33 cellular contexts compared by ENCODE assay signal in the genomic region with DNA sequence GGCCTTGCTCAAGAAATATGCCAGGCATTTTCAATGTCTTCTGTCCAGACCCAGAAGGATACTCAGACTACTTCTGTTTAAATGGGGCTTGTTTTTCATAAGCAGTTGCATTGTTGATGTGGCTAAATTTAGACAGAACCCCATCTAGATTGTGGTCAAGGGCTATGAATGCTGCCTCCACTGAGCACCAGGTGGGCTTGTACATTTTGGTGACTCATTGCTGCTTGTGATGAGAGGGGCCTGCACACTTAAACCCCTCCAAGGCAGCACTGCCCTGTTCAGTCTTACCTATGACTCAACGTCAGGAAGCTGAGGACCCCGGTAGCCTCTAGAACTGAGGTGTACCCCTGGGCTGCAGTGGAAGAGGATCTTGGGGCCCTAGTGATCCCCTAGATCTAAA.
DNase-seq lines count a peak whose midpoint lies in the region; ATAC-seq, FAIRE-seq and TF ChIP-seq lines count a peak whose summit lies in the region.
"Had no signal": no experiment of that assay in that cellular context is flagged by ENCODE, and none has a peak within 500 bp of the region (broad histone marks: within the 10 kb centered on the region; RNA-seq: fewer than 3 reads in every experiment).

No MANE protein-coding gene starts in this region.

- H2BK120ac ChIP-seq in mesenchymal stem cell (ENCODE audit: low read depth, low read length) = no peak overlapping the region

- H3K9me3 ChIP-seq in OCI-LY1 (ENCODE audit: low read length) (peaks cover 9% of the 10 kb centered on the region), mesenchymal stem cell (ENCODE audit: control insufficient read depth, low read length) (peaks cover 14% of the 10 kb centered on the region), endodermal cell (ENCODE audit: control insufficient read depth, low read length) (no peaks in the 10 kb centered on the region)
- H3K9me3 ChIP-seq: A549, thoracic aorta, vagina had no signal

- H3K79me1 ChIP-seq in mesenchymal stem cell (replicated peaks; ENCODE audit: low read length, poor library complexity, severe bottlenecking) = peaks cover 33% of the 10 kb centered on the region

- H2BK15ac ChIP-seq in mesenchymal stem cell (ENCODE audit: low read depth, poor library complexity, severe bottlenecking) = no peak overlapping the region

- peak overlapping the region; percentile 67 for H3K27ac Mint-ChIP-seq in activated naive CD8-positive, alpha-beta T cell
- no peak overlapping the region for H3K27ac Mint-ChIP-seq in activated naive CD8-positive, alpha-beta T cell treated with anti-CD3 and anti-CD28 coated beads for 36 hours
- H3K27ac Mint-ChIP-seq in endodermal cell = no peak overlapping the region
- H3K27ac Mint-ChIP-seq: activated CD4-positive, alpha-beta memory T cell treated with anti-CD3 and anti-CD28 coated beads, Interleukin-2, amount 10 ng/mL, durations not matched to agents 7 days and 5 days; neural progenitor cell had no signal

- no peak overlapping the region for H2AFZ ChIP-seq in OCI-LY1 (ENCODE audit: low read length)
- H2AFZ ChIP-seq in mesenchymal stem cell (ENCODE audit: low read depth, low read length) = no peak overlapping the region
- H2AFZ ChIP-seq: neural progenitor cell had no signal

- no peak overlapping the region for H4K8ac ChIP-seq in mesenchymal stem cell (ENCODE audit: low read length)

- no peaks in the 10 kb centered on the region for H3K9me3 Mint-ChIP-seq in activated naive CD8-positive, alpha-beta T cell (ENCODE audit: low read depth)
- peaks cover 4% of the 10 kb centered on the region for H3K9me3 Mint-ChIP-seq in activated naive CD8-positive, alpha-beta T cell treated with anti-CD3 and anti-CD28 coated beads for 36 hours
- H3K9me3 Mint-ChIP-seq in endodermal cell = no peaks in the 10 kb centered on the region

- peaks cover 81% of the 10 kb centered on the region for H3K4me1 Mint-ChIP-seq in activated naive CD8-positive, alpha-beta T cell (ENCODE audit: low read depth)
- H3K4me1 Mint-ChIP-seq in activated naive CD8-positive, alpha-beta T cell treated with anti-CD3 and anti-CD28 coated beads for 36 hours = peaks cover 63% of the 10 kb centered on the region
- peaks cover 54% of the 10 kb centered on the region for H3K4me1 Mint-ChIP-seq in endodermal cell

- H3K4me3 ChIP-seq in OCI-LY1 (ENCODE audit: low read depth, low read length, poor library complexity, severe bottlenecking) (no peak overlapping the region), mesenchymal stem cell (ENCODE audit: insufficient read depth in 1 of 2, low read depth in 1 of 2, low read length in 2 of 2) (no peak overlapping the region), endodermal cell (ENCODE audit: low read length) (no peak overlapping the region)
- H3K4me3 ChIP-seq: A549, dorsolateral prefrontal cortex, neural progenitor cell, thoracic aorta, vagina had no signal

- H3K4ac ChIP-seq in mesenchymal stem cell (ENCODE audit: low read depth in 1 of 2, low read length in 2 of 2) = no peak overlapping the region

- H3K79me2 ChIP-seq in OCI-LY1 (ENCODE audit: insufficient read depth, low read length) = no peaks in the 10 kb centered on the region; the same call in 1 of the 2 replicates

- DNase-seq in activated naive CD8-positive, alpha-beta T cell treated with anti-CD3 and anti-CD28 coated beads for 36 hours = no peak
- peak; percentile 24 for DNase-seq in mesenchymal stem cell
- no peak for DNase-seq in urothelium cell line (ENCODE audit: low spot score)
- no peak for DNase-seq in medulla oblongata (ENCODE audit: extremely low spot score)
- no peak for DNase-seq in endodermal cell
- DNase-seq: activated CD4-positive, alpha-beta memory T cell treated with anti-CD3 and anti-CD28 coated beads, Interleukin-2, amount 10 ng/mL, durations not matched to agents 7 days and 5 days; activated CD4-positive, CD25-positive, alpha-beta regulatory T cell treated with anti-CD3 and anti-CD28 coated beads, Interleukin-2, amount 50 U/mL, for 72 hours; activated effector memory CD4-positive, alpha-beta T cell treated with anti-CD3 and anti-CD28 coated beads, Interleukin-2, amount 50 U/mL, for 16 hours; AML-193; cerebellar nuclear complex; DMS53; dorsolateral prefrontal cortex; HCEC 1CT; kidney glomerular epithelial cell; NCI-H1436; NCI-H2081 treated with DMSO at 0.1 percent for 48 hours; NCI-H226; NCI-H526 treated with DMSO at 0.1 percent for 48 hours; SHP77; small intestine; stimulated activated naive CD4-positive, alpha-beta T cell had no signal

- no peak overlapping the region for H3K18ac ChIP-seq in mesenchymal stem cell (ENCODE audit: low read depth in 1 of 2, low read length in 2 of 2)

- H2BK5ac ChIP-seq in mesenchymal stem cell (ENCODE audit: low read depth, low read length, poor library complexity, severe bottlenecking) = no peak overlapping the region

- no peak overlapping the region for H3K14ac ChIP-seq in mesenchymal stem cell (ENCODE audit: low read length in 2 of 2)

- no peaks in the 10 kb centered on the region for H3K27me3 Mint-ChIP-seq in activated naive CD8-positive, alpha-beta T cell
- H3K27me3 Mint-ChIP-seq in activated naive CD8-positive, alpha-beta T cell treated with anti-CD3 and anti-CD28 coated beads for 36 hours = no peaks in the 10 kb centered on the region
- H3K27me3 Mint-ChIP-seq in endodermal cell (ENCODE audit: insufficient read depth) = no peaks in the 10 kb centered on the region
- H3K27me3 Mint-ChIP-seq: activated CD4-positive, alpha-beta memory T cell treated with anti-CD3 and anti-CD28 coated beads, Interleukin-2, amount 10 ng/mL, durations not matched to agents 7 days and 5 days had no signal

- no peak overlapping the region for H3K4me3 Mint-ChIP-seq in activated naive CD8-positive, alpha-beta T cell
- H3K4me3 Mint-ChIP-seq in activated naive CD8-positive, alpha-beta T cell treated with anti-CD3 and anti-CD28 coated beads for 36 hours = no peak overlapping the region
- no peak overlapping the region for H3K4me3 Mint-ChIP-seq in endodermal cell
- H3K4me3 Mint-ChIP-seq: activated CD4-positive, alpha-beta memory T cell treated with anti-CD3 and anti-CD28 coated beads, Interleukin-2, amount 10 ng/mL, durations not matched to agents 7 days and 5 days; brain; neural progenitor cell had no signal

- H2BK12ac ChIP-seq in mesenchymal stem cell (ENCODE audit: low read length in 2 of 2) = no peak overlapping the region

- peak overlapping the region; percentile 6; the same call in 1 of the 2 replicates for H3K9ac ChIP-seq in OCI-LY1 (ENCODE audit: low read length)
- no peak overlapping the region for H3K9ac ChIP-seq in mesenchymal stem cell (ENCODE audit: low read length)
- H3K9ac ChIP-seq in endodermal cell (ENCODE audit: extremely low read depth, low read length, poor library complexity, severe bottlenecking) = no peak overlapping the region
- H3K9ac ChIP-seq: KMS-11, neural progenitor cell had no signal

- peak; percentile 62 for FAIRE-seq in urothelium cell line (lab: Jason Lieb, UNC)
- FAIRE-seq: A549, frontal cortex, G401.6, small intestine had no signal

- H3K4me1 ChIP-seq in OCI-LY1 (ENCODE audit: insufficient read depth, low read length, severe bottlenecking) (peaks cover 90% of the 10 kb centered on the region), mesenchymal stem cell (ENCODE audit: control insufficient read depth, insufficient read depth, low read depth, low read length) (peaks cover 11% of the 10 kb centered on the region), endodermal cell (ENCODE audit: control insufficient read depth, insufficient read depth, low read length) (peaks cover 12% of the 10 kb centered on the region)
- H3K4me1 ChIP-seq: neural progenitor cell, vagina had no signal

- peaks cover 3% of the 10 kb centered on the region; the same call in 1 of the 2 replicates for H3F3A ChIP-seq in OCI-LY1 (ENCODE audit: insufficient read depth, low read length)

- H4K91ac ChIP-seq in mesenchymal stem cell (ENCODE audit: low read length) = no peak overlapping the region

- H3K36me3 Mint-ChIP-seq in activated naive CD8-positive, alpha-beta T cell = peaks cover 19% of the 10 kb centered on the region
- H3K36me3 Mint-ChIP-seq in activated naive CD8-positive, alpha-beta T cell treated with anti-CD3 and anti-CD28 coated beads for 36 hours = peaks cover 49% of the 10 kb centered on the region
- no peaks in the 10 kb centered on the region for H3K36me3 Mint-ChIP-seq in endodermal cell (ENCODE audit: low read depth)
- H3K36me3 Mint-ChIP-seq: brain, neural progenitor cell had no signal

- no peak overlapping the region for H2AK5ac ChIP-seq in mesenchymal stem cell (ENCODE audit: low read length, severe bottlenecking)

- no peak overlapping the region for H3K23ac ChIP-seq in mesenchymal stem cell (ENCODE audit: low read length in 2 of 2)

- ATAC-seq in GM18520 (IDR thresholded peaks at IDR 0.05; ENCODE audit: unreplicated experiment) = no peak
- ATAC-seq: A549 had no signal

- no peak for TF ChIP-seq CTCF in OCI-LY1 (IDR thresholded peaks at IDR 0.05; ENCODE audit: low read length)
- no peak for TF ChIP-seq CTCF in endodermal cell (conservative IDR thresholded peaks at IDR 0.05)

- H3K4me2 ChIP-seq in OCI-LY1 (ENCODE audit: low read length) (peak overlapping the region; percentile 13; the same call in 1 of the 2 replicates), mesenchymal stem cell (ENCODE audit: low read length, poor library complexity, severe bottlenecking) (no peak overlapping the region)
- H3K4me2 ChIP-seq: A549, KMS-11, neural progenitor cell had no signal

- no peaks in the 10 kb centered on the region for H4K20me1 ChIP-seq in OCI-LY1 (ENCODE audit: insufficient read depth, low read length)

- H3K9me2 ChIP-seq in OCI-LY1 (ENCODE audit: low read depth, low read length) = no peaks in the 10 kb centered on the region

- 70% methylated on average over 2 of the region's 2 CpGs for WGBS in mesenchymal stem cell
- 91 to 92% methylated on average over 2 of the region's 2 CpGs for WGBS in endodermal cell (ENCODE audit: insufficient coverage in 1 of 2, insufficient read length in 1 of 2), 2 experiments

- H3K36me3 ChIP-seq in OCI-LY1 (ENCODE audit: insufficient read depth, low read length) (peaks cover 30% of the 10 kb centered on the region), mesenchymal stem cell (ENCODE audit: control insufficient read depth in 1 of 2, insufficient read depth in 2 of 2, low read depth in 1 of 2, low read length in 2 of 2) (peaks cover 0 to 3% of the 10 kb centered on the region in 2 experiments), endodermal cell (ENCODE audit: control insufficient read depth, insufficient read depth, low read length) (no peaks in the 10 kb centered on the region)
- H3K36me3 ChIP-seq: neural progenitor cell, thoracic aorta, vagina had no signal

- H3K27me3 ChIP-seq in OCI-LY1 (ENCODE audit: insufficient read depth, low read length) (no peaks in the 10 kb centered on the region), mesenchymal stem cell (ENCODE audit: control insufficient read depth in 1 of 2, insufficient read depth in 1 of 2, low read length in 2 of 2) (no peaks in the 10 kb centered on the region), endodermal cell (ENCODE audit: control insufficient read depth, insufficient read depth, low read length, poor library complexity, severe bottlenecking) (no peaks in the 10 kb centered on the region)
- H3K27me3 ChIP-seq: dorsolateral prefrontal cortex, neural progenitor cell, vagina had no signal

- H3K27ac ChIP-seq in OCI-LY1 (ENCODE audit: low read depth, low read length, poor library complexity, severe bottlenecking) (peak overlapping the region; percentile 72), mesenchymal stem cell (ENCODE audit: low read length, poor library complexity, severe bottlenecking) (no peak overlapping the region), endodermal cell (ENCODE audit: low read depth, low read length) (no peak overlapping the region)
- H3K27ac ChIP-seq: A549, dorsolateral prefrontal cortex, HL-60, KMS-11, neural progenitor cell, thoracic aorta, vagina had no signal
